Comparison of ENCODE assay signal across 12 cellular contexts in the genomic region with DNA sequence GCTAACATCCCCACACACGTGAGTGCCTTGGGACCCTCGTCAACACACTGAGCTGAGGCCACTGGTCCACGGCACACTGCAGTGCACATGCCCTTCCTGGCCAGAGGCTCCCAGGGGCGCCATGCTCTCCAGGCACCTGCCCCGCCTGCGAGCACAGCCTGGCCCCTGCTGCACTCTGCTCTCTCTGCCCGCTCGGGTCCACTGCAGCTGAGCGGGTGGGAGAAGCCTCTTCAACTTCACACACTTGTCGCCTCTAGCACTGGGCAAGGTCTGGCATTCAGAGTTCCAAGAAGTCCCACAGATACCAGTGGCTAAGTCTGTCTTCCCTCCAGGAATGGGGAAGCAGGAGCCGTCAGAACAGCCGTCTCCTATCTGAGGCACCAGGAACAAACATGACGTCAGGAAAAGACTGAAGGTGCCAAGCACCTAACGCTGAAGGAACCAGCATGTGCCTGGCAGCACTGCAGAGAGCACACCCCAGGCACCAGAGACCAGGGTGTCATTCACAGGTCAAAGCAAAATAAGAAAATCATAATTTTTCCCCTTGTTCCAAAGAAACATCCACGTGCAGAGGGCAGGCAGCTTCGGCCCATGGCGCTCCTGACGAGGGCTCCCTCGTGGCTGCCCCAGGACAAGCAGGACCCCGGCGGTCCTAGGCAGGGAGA.
DNase-seq lines count a peak whose midpoint lies in the region; ATAC-seq, FAIRE-seq and TF ChIP-seq lines count a peak whose summit lies in the region.
"Had no signal": no experiment of that assay in that cellular context is flagged by ENCODE, and none has a peak within 500 bp of the region (broad histone marks: within the 10 kb centered on the region; RNA-seq: fewer than 3 reads in every experiment).

No MANE protein-coding gene starts in this region.

- peak overlapping the region; percentile 26 for H3K27ac Mint-ChIP-seq in T-helper 2 cell treated with Interferon-gamma antibody and Interleukin-4, amounts not matched to agents 5 μg/mL and 100 μg/mL, for 36 hours

- no peak for TF ChIP-seq RAD21 in HepG2 (CRISPR knock-in tag; IDR thresholded peaks at IDR 0.05)

- H3K36me3 Mint-ChIP-seq in T-helper 2 cell treated with Interferon-gamma antibody and Interleukin-4, amounts not matched to agents 5 μg/mL and 100 μg/mL, for 36 hours (ENCODE audit: low read depth) = peaks cover 38% of the 10 kb centered on the region

- H3K27me3 ChIP-seq in HepG2 (ENCODE audit: control insufficient read depth in 1 of 2, insufficient read depth in 2 of 2, low read length in 2 of 2) = no peaks in the 10 kb centered on the region
- H3K27me3 ChIP-seq in suprapubic skin = no peaks in the 10 kb centered on the region
- H3K27me3 ChIP-seq in BE2C = no peaks in the 10 kb centered on the region
- H3K27me3 ChIP-seq: spleen had no signal

- CTCF ChIA-PET in HepG2 (lab: Yijun Ruan, JAX; ENCODE audit: low intra/inter-chr PET ratio, low total read pairs) = no interaction called here

- H3K36me3 ChIP-seq in HepG2 (replicated peaks in 1 of 2; ENCODE audit: control insufficient read depth in 1 of 2, insufficient read depth in 2 of 2, low read length in 2 of 2) (peaks cover 42 to 69% of the 10 kb centered on the region in 2 experiments), suprapubic skin (peaks cover 41% of the 10 kb centered on the region), BE2C (peaks cover 37% of the 10 kb centered on the region)

- H3K4me3 ChIP-seq in cardiac fibroblast (replicated peaks in 1 of 2; ENCODE audit: low read depth in 2 of 2, low read length in 2 of 2) (no peak overlapping the region), HepG2 (replicated peaks in 1 of 3; ENCODE audit: insufficient read depth in 1 of 3, low read depth in 2 of 3, low read length in 3 of 3) (no peak overlapping the region), suprapubic skin (no peak overlapping the region), BE2C (ENCODE audit: low read depth, low read length) (no peak overlapping the region)
- H3K4me3 ChIP-seq: spleen had no signal

- WGBS in HepG2 (ENCODE audit: low lambda C conversion rate) = 90% methylated on average over 18 of the region's 21 CpGs
- WGBS in suprapubic skin = 61% methylated on average over 13 of the region's 21 CpGs

- H3K4me2 ChIP-seq in HepG2 (ENCODE audit: low read depth, low read length) = no peak overlapping the region

- FAIRE-seq in HepG2 (lab: Jason Lieb, UNC) = no peak
- FAIRE-seq: A204.1 had no signal

- POLR2A ChIA-PET in HepG2 (lab: Yijun Ruan, JAX) = no interaction called here

- H2AFZ ChIP-seq in HepG2 (ENCODE audit: low read length) = no peak overlapping the region

- TF ChIP-seq POLR2A in HepG2 (IDR thresholded peaks at IDR 0.05; ENCODE audit: insufficient read depth in 1 of 2, low read depth in 2 of 2, low read length in 2 of 2) (no peak), suprapubic skin (IDR thresholded peaks at IDR 0.05) (no peak)

- H3K9me3 ChIP-seq in HepG2 (ENCODE audit: low read length) = no peaks in the 10 kb centered on the region
- H3K9me3 ChIP-seq in suprapubic skin = no peaks in the 10 kb centered on the region
- H3K9me3 ChIP-seq in BE2C = no peaks in the 10 kb centered on the region
- H3K9me3 ChIP-seq: spleen had no signal

- ATAC-seq in HepG2 (peak; percentile 19), GM19395 (IDR thresholded peaks at IDR 0.05; ENCODE audit: unreplicated experiment) (no peak)
- ATAC-seq: stimulated activated naive CD8-positive, alpha-beta T cell treated with anti-CD3 and anti-CD28 coated beads, Interleukin-15, amount 100 ng/mL, for 72 hours had no signal

- no peaks in the 10 kb centered on the region for H3K27me3 Mint-ChIP-seq in T-helper 2 cell treated with Interferon-gamma antibody and Interleukin-4, amounts not matched to agents 5 μg/mL and 100 μg/mL, for 36 hours (ENCODE audit: low read depth)
- H3K27me3 Mint-ChIP-seq: stimulated activated naive CD8-positive, alpha-beta T cell treated with anti-CD3 and anti-CD28 coated beads, Interleukin-15, amount 100 ng/mL, for 72 hours had no signal

- H3K4me1 Mint-ChIP-seq in T-helper 2 cell treated with Interferon-gamma antibody and Interleukin-4, amounts not matched to agents 5 μg/mL and 100 μg/mL, for 36 hours (ENCODE audit: low read depth) = peaks cover 30% of the 10 kb centered on the region

- peaks cover 69% of the 10 kb centered on the region for H3K79me2 ChIP-seq in HepG2 (ENCODE audit: insufficient read depth, low read length)

- TF ChIP-seq CTCF in cardiac fibroblast (IDR thresholded peaks at IDR 0.05; ENCODE audit: low read depth, low read length) (no peak), HepG2 (CRISPR knock-in tag; IDR thresholded peaks at IDR 0.05) (0 out of 2 replicates have a peak, but pooled peaks have one; percentile 24), suprapubic skin (IDR thresholded peaks at IDR 0.05) (no peak), BE2C (IDR thresholded peaks at IDR 0.05; ENCODE audit: low read depth, low read length) (no peak)

- no TSS peak for BruUV-seq in HepG2 (replicated peaks; lab: Mats Ljungman, UMichigan)

- H3K4me3 Mint-ChIP-seq in T-helper 2 cell treated with Interferon-gamma antibody and Interleukin-4, amounts not matched to agents 5 μg/mL and 100 μg/mL, for 36 hours = no peak overlapping the region
- H3K4me3 Mint-ChIP-seq: stimulated activated naive CD8-positive, alpha-beta T cell treated with anti-CD3 and anti-CD28 coated beads, Interleukin-15, amount 100 ng/mL, for 72 hours had no signal

- intact Hi-C loops in HepG2 (cut with micrococcal nuclease; ENCODE audit: unreplicated experiment) = no loop called here

- DNase-seq in T-helper 2 cell treated with Interferon-gamma antibody and Interleukin-4, amounts not matched to agents 5 μg/mL and 100 μg/mL, for 36 hours (ENCODE audit: low spot score) = no peak
- no peak for DNase-seq in T-helper 2 cell
- peak; percentile 53 to 88 for DNase-seq in cardiac fibroblast (ENCODE audit: low read depth in 2 of 2)
- DNase-seq in HepG2 (ENCODE audit: low spot score) = no peak
- no peak for DNase-seq in suprapubic skin (ENCODE audit: low spot score in 2 of 2)
- no peak for DNase-seq in BE2C
- DNase-seq in DMS79 treated with DMSO at 0.1 percent for 48 hours (lab: John Stamatoyannopoulos, UW) = no peak
- DNase-seq: NCI-H1417 treated with DMSO at 0.1 percent for 48 hours; spleen; stimulated activated naive CD8-positive, alpha-beta T cell treated with anti-CD3 and anti-CD28 coated beads, Interleukin-15, amount 100 ng/mL, for 72 hours had no signal

- in situ Hi-C loops in HepG2 (cut with HindIII; ENCODE audit: extremely low pct_ligation_motif_present, low pct_unique_long_range_greater_than_20kb) = no loop called here

- no peaks in the 10 kb centered on the region for H3K9me3 Mint-ChIP-seq in T-helper 2 cell treated with Interferon-gamma antibody and Interleukin-4, amounts not matched to agents 5 μg/mL and 100 μg/mL, for 36 hours
- H3K9me3 Mint-ChIP-seq: stimulated activated naive CD8-positive, alpha-beta T cell treated with anti-CD3 and anti-CD28 coated beads, Interleukin-15, amount 100 ng/mL, for 72 hours had no signal

- H3K27ac ChIP-seq in HepG2 (ENCODE audit: extremely low read length, insufficient read depth, low read length) (no peak overlapping the region), suprapubic skin (peak overlapping the region; percentile 82)

- H3K4me1 ChIP-seq in HepG2 (ENCODE audit: insufficient read depth, low read length) (peaks cover 38% of the 10 kb centered on the region), suprapubic skin (peaks cover 51% of the 10 kb centered on the region), BE2C (peaks cover 9% of the 10 kb centered on the region)

- no peak overlapping the region for H3K9ac ChIP-seq in HepG2 (ENCODE audit: insufficient read depth, low read depth, low read length)

- peaks cover 63% of the 10 kb centered on the region for H4K20me1 ChIP-seq in HepG2 (ENCODE audit: insufficient read depth, low read length)

- no peak for TF ChIP-seq EP300 in HepG2 (IDR thresholded peaks at IDR 0.05; ENCODE audit: low read depth in 2 of 2, low read length in 2 of 2)
- TF ChIP-seq EP300 in HepG2 (CRISPR knock-in tag; IDR thresholded peaks at IDR 0.05; ENCODE audit: borderline replicate concordance) = no peak
- TF ChIP-seq EP300 in suprapubic skin (IDR thresholded peaks at IDR 0.05) = peak; percentile 90

TF ChIP-seq in HepG2, 621 proteins besides CTCF, POLR2A, EP300 and RAD21 (continues in another document):
- TF ChIP-seq PHF20 (CRISPR knock-in tag; IDR thresholded peaks at IDR 0.05) = 0 out of 2 replicates have a peak, but pooled peaks have one; percentile 9

Comparison
In these comparisons a context has a peak if more than half of its experiments do, and no peak if none do; other contexts are left out.
1. DNase-seq: peak in cardiac fibroblast (2 of 2); none in T-helper 2 cell treated with Interferon-gamma antibody and Interleukin-4, amounts not matched to agents 5 μg/mL and 100 μg/mL, for 36 hours (single experiment), T-helper 2 cell (0 of 5), HepG2 (single experiment), suprapubic skin (0 of 2), BE2C (single experiment) and DMS79 treated with DMSO at 0.1 percent for 48 hours (single experiment).